ENCODE assay signal across 8 cellular contexts in genomic region chr17:8994319-8994718, GRCh38. TPM values are rescaled to one million over a fixed set of nuclear protein-coding genes. Genes with fewer than 3 reads are reported as not detected.
A peak's percentile ranks its signal among the peaks of the same experiment; 100 is the strongest.
DNase-seq lines count a peak whose midpoint lies in the region; ATAC-seq and TF ChIP-seq lines count a peak whose summit lies in the region.

No MANE protein-coding gene starts in this region.

- no peak overlapping the region for H3K4ac ChIP-seq in IMR-90 (ENCODE audit: low read depth, low read length)

- no peak overlapping the region for H3K9ac ChIP-seq in IMR-90 (ENCODE audit: low read depth, low read length)

- no peak overlapping the region for H3K4me2 ChIP-seq in IMR-90 (ENCODE audit: low read depth, low read length)

- no peaks in the 10 kb centered on the region for H3K9me3 Mint-ChIP-seq in T-helper 2 cell treated with Interferon-gamma antibody and Interleukin-4, amounts not matched to agents 5 μg/mL and 100 μg/mL, for 36 hours

- H3K23ac ChIP-seq in IMR-90 (ENCODE audit: low read depth, low read length): no peak overlapping the region

- no TSS peak for BruUV-seq in IMR-90 (replicated peaks; lab: Mats Ljungman, UMichigan)

- H3K27me3 Mint-ChIP-seq in T-helper 2 cell treated with Interferon-gamma antibody and Interleukin-4, amounts not matched to agents 5 μg/mL and 100 μg/mL, for 36 hours (ENCODE audit: low read depth): peaks cover 6% of the 10 kb centered on the region

- peak; percentile 75 for ATAC-seq in IMR-90 (ENCODE audit: low read depth)
- ATAC-seq in GM21381 (IDR thresholded peaks at IDR 0.05; ENCODE audit: unreplicated experiment): no peak

- no peak overlapping the region for H2BK15ac ChIP-seq in IMR-90 (ENCODE audit: low read depth, low read length)

- no peaks in the 10 kb centered on the region for H4K20me1 ChIP-seq in IMR-90 (ENCODE audit: insufficient read depth, low read length)

- H2AK5ac ChIP-seq in IMR-90 (ENCODE audit: low read depth, low read length): no peak overlapping the region

- H3K9me3 ChIP-seq in IMR-90 (ENCODE audit: control insufficient read depth, insufficient read depth, low read length): no peaks in the 10 kb centered on the region

- H2AK9ac ChIP-seq in IMR-90 (replicated peaks; ENCODE audit: low read depth, low read length, poor library complexity): no peak overlapping the region

- TF ChIP-seq CTCF in IMR-90 (conservative IDR thresholded peaks at IDR 0.05; ENCODE audit: low read depth, low read length): peak; percentile 65
- TF ChIP-seq CTCF in astrocyte of the cerebellum (IDR thresholded peaks at IDR 0.05; ENCODE audit: low read depth, low read length, missing control alignments): peak; percentile 94

- peak; percentile 65 for TF ChIP-seq RAD21 in IMR-90 (IDR thresholded peaks at IDR 0.05; ENCODE audit: low read length)

- no peaks in the 10 kb centered on the region for H3K36me3 ChIP-seq in IMR-90 (ENCODE audit: control insufficient read depth, insufficient read depth, low read length)

- DNase-seq in COLO668 (lab: John Stamatoyannopoulos, UW; ENCODE audit: unreplicated experiment) (peak; percentile 16), IMR-90 (peak; percentile 23), astrocyte of the cerebellum (ENCODE audit: low read depth) (peak; percentile 12), iris pigment epithelial cell (ENCODE audit: low read depth) (peak; percentile 47), NCI-H1048 (lab: John Stamatoyannopoulos, UW) (no peak)
- DNase-seq in T-helper 2 cell treated with Interferon-gamma antibody and Interleukin-4, amounts not matched to agents 5 μg/mL and 100 μg/mL, for 36 hours (ENCODE audit: low spot score): peak; percentile 52
- DNase-seq in stimulated activated CD4-positive, alpha-beta T cell treated with anti-CD3 and anti-CD28 coated beads, Interleukin-4, amount 100 ng/mL, for 48 hours (ENCODE audit: low read depth in 2 of 2): peak; percentile 68 to 72

- H3K27ac Mint-ChIP-seq in T-helper 2 cell treated with Interferon-gamma antibody and Interleukin-4, amounts not matched to agents 5 μg/mL and 100 μg/mL, for 36 hours: no peak overlapping the region

- no peaks in the 10 kb centered on the region for H3K4me1 ChIP-seq in IMR-90 (ENCODE audit: control insufficient read depth, insufficient read depth, low read length)

- no peaks in the 10 kb centered on the region for H3K9me1 ChIP-seq in IMR-90 (ENCODE audit: insufficient read depth, low read length)

- H3K36me3 Mint-ChIP-seq in T-helper 2 cell treated with Interferon-gamma antibody and Interleukin-4, amounts not matched to agents 5 μg/mL and 100 μg/mL, for 36 hours (ENCODE audit: low read depth): no peaks in the 10 kb centered on the region

- H3K4me3 Mint-ChIP-seq in T-helper 2 cell treated with Interferon-gamma antibody and Interleukin-4, amounts not matched to agents 5 μg/mL and 100 μg/mL, for 36 hours: no peak overlapping the region

- POLR2A ChIA-PET in IMR-90 (lab: Charles Lee; ENCODE audit: unreplicated experiment): no interaction called here

- H3K79me1 ChIP-seq in IMR-90 (ENCODE audit: low read depth in 1 of 2, low read length in 2 of 2): no peaks in the 10 kb centered on the region

- no peak overlapping the region for H3K27ac ChIP-seq in IMR-90 (ENCODE audit: insufficient read depth, low read length)

- no peak overlapping the region for H3K4me3 ChIP-seq in IMR-90 (ENCODE audit: insufficient read depth, low read depth, low read length)
- no peak overlapping the region for H3K4me3 ChIP-seq in astrocyte of the cerebellum (ENCODE audit: low read depth, low read length)

- no peak overlapping the region for H4K91ac ChIP-seq in IMR-90 (ENCODE audit: insufficient read depth, low read depth, low read length)

- peaks cover 9% of the 10 kb centered on the region for H3K4me1 Mint-ChIP-seq in T-helper 2 cell treated with Interferon-gamma antibody and Interleukin-4, amounts not matched to agents 5 μg/mL and 100 μg/mL, for 36 hours (ENCODE audit: low read depth)

- in situ Hi-C loops in IMR-90 (cut with MboI; ENCODE audit: low sequenced_read_pairs) (no loop called here), astrocyte of the cerebellum (cut with HindIII; ENCODE audit: low sequenced_read_pairs) (no loop called here)

- CTCF ChIA-PET in IMR-90 (lab: Yijun Ruan, JAX): interaction anchor here (1.2 to 1.8 kb wide), 2 partner anchors 526 to 528 kb away, joined by 4 to 6 read pairs; no protein-coding TSS in a partner anchor

- no peak for TF ChIP-seq POLR2A in IMR-90 (IDR thresholded peaks at IDR 0.05; ENCODE audit: low read depth, low read length)

- H3K56ac ChIP-seq in IMR-90 (ENCODE audit: extremely low read depth, insufficient read depth, low read length): no peak overlapping the region

- 57% methylated on average over 4 of the region's 7 CpGs; no CpG with 5 or more reads in 1 of the 2 experiments for WGBS in IMR-90 (ENCODE audit: extremely low coverage in 2 of 2, insufficient read length in 1 of 2), 2 experiments

- H4K5ac ChIP-seq in IMR-90 (ENCODE audit: low read depth, low read length): no peak overlapping the region

- H3K14ac ChIP-seq in IMR-90 (replicated peaks; ENCODE audit: low read depth, low read length): no peak overlapping the region

- no peak overlapping the region for H4K8ac ChIP-seq in IMR-90 (ENCODE audit: low read depth in 2 of 2, low read length in 2 of 2)

- H2BK5ac ChIP-seq in IMR-90 (ENCODE audit: low read depth, low read length, poor library complexity, severe bottlenecking): no peak overlapping the region

- dilution Hi-C loops in IMR-90 (cut with HindIII; ENCODE audit: low sequenced_read_pairs, unreplicated experiment): no loop called here

- H3K18ac ChIP-seq in IMR-90 (ENCODE audit: low read depth, low read length): no peak overlapping the region

- H2BK20ac ChIP-seq in IMR-90 (ENCODE audit: low read depth, low read length): no peak overlapping the region

- H2AFZ ChIP-seq in IMR-90 (replicated peaks; ENCODE audit: low read length, poor library complexity): no peak overlapping the region

- no peak overlapping the region for H2BK120ac ChIP-seq in IMR-90 (ENCODE audit: low read depth, low read length)

- no peaks in the 10 kb centered on the region for H3K27me3 ChIP-seq in IMR-90 (ENCODE audit: control insufficient read depth, insufficient read depth, low read length)

- intact Hi-C loops in IMR-90 (cut with micrococcal nuclease): loop anchor here (1.0 to 10.0 kb wide), 4 partner anchors 298 to 528 kb away; no protein-coding TSS in a partner anchor

TF ChIP-seq in IMR-90, 13 proteins besides CTCF, POLR2A, EP300 and RAD21:
- TF ChIP-seq CEBPB (IDR thresholded peaks at IDR 0.05; ENCODE audit: low read depth, low read length) (peak; percentile 48; the same call in 1 of the 2 replicates), MAZ (IDR thresholded peaks at IDR 0.05; ENCODE audit: borderline replicate concordance, low read depth, low read length) (no peak), MXI1 (IDR thresholded peaks at IDR 0.05; ENCODE audit: borderline replicate concordance, low read depth, low read length) (no peak), MAFK (IDR thresholded peaks at IDR 0.05; ENCODE audit: low read depth, low read length) (no peak), SMC3 (IDR thresholded peaks at IDR 0.05; ENCODE audit: low read depth, low read length) (peak; percentile 68)
- TF ChIP-seq, protein P1, sequence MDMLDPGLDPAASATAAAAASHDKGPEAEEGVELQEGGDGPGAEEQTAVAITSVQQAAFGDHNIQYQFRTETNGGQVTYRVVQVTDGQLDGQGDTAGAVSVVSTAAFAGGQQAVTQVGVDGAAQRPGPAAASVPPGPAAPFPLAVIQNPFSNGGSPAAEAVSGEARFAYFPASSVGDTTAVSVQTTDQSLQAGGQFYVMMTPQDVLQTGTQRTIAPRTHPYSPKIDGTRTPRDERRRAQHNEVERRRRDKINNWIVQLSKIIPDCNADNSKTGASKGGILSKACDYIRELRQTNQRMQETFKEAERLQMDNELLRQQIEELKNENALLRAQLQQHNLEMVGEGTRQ (IDR thresholded peaks at IDR 0.05; ENCODE audit: low read depth, low read length): no peak
- TF ChIP-seq, protein P2, sequence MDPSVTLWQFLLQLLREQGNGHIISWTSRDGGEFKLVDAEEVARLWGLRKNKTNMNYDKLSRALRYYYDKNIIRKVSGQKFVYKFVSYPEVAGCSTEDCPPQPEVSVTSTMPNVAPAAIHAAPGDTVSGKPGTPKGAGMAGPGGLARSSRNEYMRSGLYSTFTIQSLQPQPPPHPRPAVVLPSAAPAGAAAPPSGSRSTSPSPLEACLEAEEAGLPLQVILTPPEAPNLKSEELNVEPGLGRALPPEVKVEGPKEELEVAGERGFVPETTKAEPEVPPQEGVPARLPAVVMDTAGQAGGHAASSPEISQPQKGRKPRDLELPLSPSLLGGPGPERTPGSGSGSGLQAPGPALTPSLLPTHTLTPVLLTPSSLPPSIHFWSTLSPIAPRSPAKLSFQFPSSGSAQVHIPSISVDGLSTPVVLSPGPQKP (IDR thresholded peaks at IDR 0.05; ENCODE audit: borderline replicate concordance, low read depth, low read length): no peak

RNA-seq across cellular contexts. Expression of gene NTN1, which starts 27.0 kb away (rescaled TPM):
- under 0.01 TPM in 1 of 2 replicates, not detected in the other for total RNA-seq in IMR-90 (2012; rRNA removed)
- 0.07 and 0.11 TPM in 2 replicates for polyA plus RNA-seq in IMR-90 (2012; rRNA removed)
- 0.02 and 0.11 TPM in 2 replicates for polyA plus RNA-seq in IMR-90 (2012; cell fraction: cytosol; rRNA removed)
- 0.08 TPM in 2 replicates for polyA plus RNA-seq in IMR-90 (2012; cell fraction: nucleus; rRNA removed; ENCODE audit: low replicate concordance)

RNA-seq across cellular contexts. Expression of gene PIK3R5, which starts 28.8 kb away (rescaled TPM):
- total RNA-seq in IMR-90 (2012; rRNA removed): not detected in 2 replicates
- polyA plus RNA-seq in IMR-90 (2012; rRNA removed): not detected in 2 replicates
- polyA plus RNA-seq in IMR-90 (2012; cell fraction: cytosol; rRNA removed): not detected in 2 replicates
- not detected in 2 replicates for polyA plus RNA-seq in IMR-90 (2012; cell fraction: nucleus; rRNA removed; ENCODE audit: low replicate concordance)
